Comparison of ENCODE assay signal across 22 cellular contexts in the genomic region with DNA sequence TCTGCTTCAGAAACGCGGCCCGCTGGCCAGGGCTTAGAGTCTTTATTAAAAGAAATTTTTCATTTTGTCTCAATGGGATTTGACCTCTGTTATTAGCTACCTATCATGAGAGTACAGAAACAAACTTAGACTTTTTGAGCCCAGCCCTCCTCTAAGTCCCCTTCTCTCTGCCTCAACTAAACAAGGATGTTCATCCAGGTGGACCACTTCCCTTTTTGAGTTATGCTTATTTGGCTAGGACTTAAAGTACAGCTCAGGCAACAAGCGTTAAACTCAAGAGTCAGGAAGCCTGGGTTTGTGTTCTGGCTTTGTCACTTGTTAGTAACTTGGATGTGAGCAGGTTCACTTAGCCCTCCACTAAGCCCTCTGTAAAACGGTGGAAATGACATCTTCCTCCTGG.
DNase-seq lines count a peak whose midpoint lies in the region; ATAC-seq, FAIRE-seq and TF ChIP-seq lines count a peak whose summit lies in the region.
"Had no signal": no experiment of that assay in that cellular context is flagged by ENCODE, and none has a peak within 500 bp of the region (broad histone marks: within the 10 kb centered on the region; RNA-seq: fewer than 3 reads in every experiment).

No MANE protein-coding gene starts in this region.

- intact Hi-C loops in HepG2 (cut with micrococcal nuclease; ENCODE audit: unreplicated experiment), result no loop called here

- no peak for FAIRE-seq in HepG2 (lab: Jason Lieb, UNC)
- FAIRE-seq: bronchial epithelial cell, GM19239, TTC549 had no signal

- no peaks in the 10 kb centered on the region for H3K9me3 Mint-ChIP-seq in activated T-cell treated with anti-CD3 and anti-CD28 coated beads, Interleukin-2, amount 50 U/mL, for 24 hours
- H3K9me3 Mint-ChIP-seq in effector memory CD8-positive, alpha-beta T cell, result no peaks in the 10 kb centered on the region
- H3K9me3 Mint-ChIP-seq: activated naive CD4-positive, alpha-beta T cell treated with anti-CD3 and anti-CD28 coated beads, Interleukin-2, amount 50 U/mL, for 24 hours had no signal

- H3K9me3 ChIP-seq in osteoblast (ENCODE audit: low read depth, low read length) (no peaks in the 10 kb centered on the region), tibial nerve (no peaks in the 10 kb centered on the region), HepG2 (ENCODE audit: low read length) (no peaks in the 10 kb centered on the region)
- H3K9me3 ChIP-seq: Peyer's patch had no signal

- TF ChIP-seq EP300 in tibial nerve (IDR thresholded peaks at IDR 0.05), result no peak
- TF ChIP-seq EP300 in HepG2 (IDR thresholded peaks at IDR 0.05; ENCODE audit: low read depth in 2 of 2, low read length in 2 of 2), result no peak
- TF ChIP-seq EP300 in HepG2 (CRISPR knock-in tag; IDR thresholded peaks at IDR 0.05; ENCODE audit: borderline replicate concordance), result no peak

- CTCF ChIA-PET in HepG2 (lab: Yijun Ruan, JAX; ENCODE audit: low intra/inter-chr PET ratio, low total read pairs), result no interaction called here

- no peak for ATAC-seq in effector memory CD8-positive, alpha-beta T cell (replicated peaks)
- ATAC-seq in HepG2, result no peak

- no peaks in the 10 kb centered on the region for H3K79me2 ChIP-seq in osteoblast (ENCODE audit: insufficient read depth, low read length)
- peaks cover 12% of the 10 kb centered on the region for H3K79me2 ChIP-seq in HepG2 (ENCODE audit: insufficient read depth, low read length)

- H3K4me2 ChIP-seq in osteoblast (ENCODE audit: insufficient read depth, low read length) (no peak overlapping the region), HepG2 (ENCODE audit: low read depth, low read length) (no peak overlapping the region)

- no peak overlapping the region for H3K4me3 ChIP-seq in osteoblast (ENCODE audit: insufficient read depth, low read length)
- H3K4me3 ChIP-seq in tibial nerve, result no peak overlapping the region
- H3K4me3 ChIP-seq in HepG2 (replicated peaks in 1 of 3; ENCODE audit: insufficient read depth in 1 of 3, low read depth in 2 of 3, low read length in 3 of 3), result no peak overlapping the region
- H3K4me3 ChIP-seq: Peyer's patch, skin epidermis had no signal

- no peak for DNase-seq in activated T-cell treated with anti-CD3 and anti-CD28 coated beads, Interleukin-2, amount 50 U/mL, for 24 hours
- no peak for DNase-seq in activated T-cell treated with anti-CD3 and anti-CD28 coated beads, Interleukin-2, amount 50 U/mL, for 48 hours
- DNase-seq in effector memory CD8-positive, alpha-beta T cell, result no peak
- DNase-seq in osteoblast (ENCODE audit: insufficient read length, low spot score, missing footprints) (no peak), tibial nerve (ENCODE audit: low spot score in 2 of 2) (no peak), GF-D8 (lab: John Stamatoyannopoulos, UW) (no peak), NCI-H128 (lab: John Stamatoyannopoulos, UW; ENCODE audit: unreplicated experiment) (no peak), HepG2 (ENCODE audit: low spot score) (no peak)
- DNase-seq: activated CD4-positive, alpha-beta T cell treated with anti-CD3 and anti-CD28 coated beads, Interleukin-2, amount 50 U/mL, for 1 hour; H7; midbrain; NCI-H1105 treated with DMSO at 0.1 percent for 48 hours; NCI-H748 treated with DMSO at 0.1 percent for 48 hours; nucleus accumbens; Peyer's patch had no signal

- H4K20me1 ChIP-seq in osteoblast (ENCODE audit: insufficient read depth, low read length), result peaks cover 5% of the 10 kb centered on the region
- H4K20me1 ChIP-seq in HepG2 (ENCODE audit: insufficient read depth, low read length), result peaks cover 8% of the 10 kb centered on the region; the same call in 1 of the 2 replicates

- no peak for TF ChIP-seq RAD21 in HepG2 (CRISPR knock-in tag; IDR thresholded peaks at IDR 0.05)

- peaks cover 63% of the 10 kb centered on the region for H3K4me1 Mint-ChIP-seq in activated T-cell treated with anti-CD3 and anti-CD28 coated beads, Interleukin-2, amount 50 U/mL, for 24 hours (ENCODE audit: low read depth)
- H3K4me1 Mint-ChIP-seq in effector memory CD8-positive, alpha-beta T cell (ENCODE audit: low read depth in 2 of 2), result peaks cover 58 to 67% of the 10 kb centered on the region in 2 donors

- TF ChIP-seq POLR2A in tibial nerve (IDR thresholded peaks at IDR 0.05), result no peak
- TF ChIP-seq POLR2A in HepG2 (IDR thresholded peaks at IDR 0.05; ENCODE audit: insufficient read depth in 1 of 2, low read depth in 2 of 2, low read length in 2 of 2), result no peak

- H3K4me1 ChIP-seq in osteoblast (ENCODE audit: insufficient read depth, low read length) (peaks cover 44% of the 10 kb centered on the region), tibial nerve (peaks cover 0 to 76% (median 26%) of the 10 kb centered on the region in 4 donors), HepG2 (ENCODE audit: insufficient read depth, low read length) (peaks cover 33% of the 10 kb centered on the region)

- no peak overlapping the region for H3K4me3 Mint-ChIP-seq in activated T-cell treated with anti-CD3 and anti-CD28 coated beads, Interleukin-2, amount 50 U/mL, for 24 hours
- H3K4me3 Mint-ChIP-seq in effector memory CD8-positive, alpha-beta T cell, result peak overlapping the region; percentile 46 to 75
- H3K4me3 Mint-ChIP-seq: activated naive CD4-positive, alpha-beta T cell treated with anti-CD3 and anti-CD28 coated beads, Interleukin-2, amount 50 U/mL, for 24 hours; type B pancreatic cell had no signal

- H2AFZ ChIP-seq in osteoblast (ENCODE audit: low read length) (no peak overlapping the region), HepG2 (ENCODE audit: low read length) (no peak overlapping the region)

- in situ Hi-C loops in HepG2 (cut with HindIII; ENCODE audit: extremely low pct_ligation_motif_present, low pct_unique_long_range_greater_than_20kb), result no loop called here

- H3K27me3 ChIP-seq in osteoblast (ENCODE audit: insufficient read depth, low read length) (no peaks in the 10 kb centered on the region), tibial nerve (no peaks in the 10 kb centered on the region), HepG2 (ENCODE audit: control insufficient read depth in 1 of 2, insufficient read depth in 2 of 2, low read length in 2 of 2) (no peaks in the 10 kb centered on the region)
- H3K27me3 ChIP-seq: Peyer's patch had no signal

- peak overlapping the region; percentile 85 for H3K27ac Mint-ChIP-seq in activated T-cell treated with anti-CD3 and anti-CD28 coated beads, Interleukin-2, amount 50 U/mL, for 24 hours
- peak overlapping the region; percentile 82 to 90 for H3K27ac Mint-ChIP-seq in effector memory CD8-positive, alpha-beta T cell
- H3K27ac Mint-ChIP-seq: type B pancreatic cell had no signal

- H3K9ac ChIP-seq in HepG2 (ENCODE audit: insufficient read depth, low read depth, low read length), result no peak overlapping the region

- TF ChIP-seq CTCF in osteoblast (IDR thresholded peaks at IDR 0.05; ENCODE audit: extremely low read depth, low read depth, low read length) (no peak), tibial nerve (IDR thresholded peaks at IDR 0.05) (no peak), HepG2 (CRISPR knock-in tag; IDR thresholded peaks at IDR 0.05) (no peak)

- peaks cover 45% of the 10 kb centered on the region for H3K36me3 Mint-ChIP-seq in activated T-cell treated with anti-CD3 and anti-CD28 coated beads, Interleukin-2, amount 50 U/mL, for 24 hours (ENCODE audit: low read depth)
- peaks cover 30% of the 10 kb centered on the region for H3K36me3 Mint-ChIP-seq in effector memory CD8-positive, alpha-beta T cell (ENCODE audit: insufficient read depth)

- POLR2A ChIA-PET in HepG2 (lab: Yijun Ruan, JAX), result no interaction called here

- H3K27ac ChIP-seq in osteoblast (ENCODE audit: low read depth, low read length), result peak overlapping the region; percentile 85
- peak overlapping the region; percentile 27 to 80 (median 54) for H3K27ac ChIP-seq in tibial nerve
- no peak overlapping the region for H3K27ac ChIP-seq in HepG2 (ENCODE audit: extremely low read length, insufficient read depth, low read length)
- H3K27ac ChIP-seq: 22Rv1 had no signal

- H3K27me3 Mint-ChIP-seq in activated T-cell treated with anti-CD3 and anti-CD28 coated beads, Interleukin-2, amount 50 U/mL, for 24 hours, result no peaks in the 10 kb centered on the region
- H3K27me3 Mint-ChIP-seq in effector memory CD8-positive, alpha-beta T cell, result no peaks in the 10 kb centered on the region
- H3K27me3 Mint-ChIP-seq: activated naive CD4-positive, alpha-beta T cell treated with anti-CD3 and anti-CD28 coated beads, Interleukin-2, amount 50 U/mL, for 24 hours; type B pancreatic cell had no signal

- no peaks in the 10 kb centered on the region for H3K36me3 ChIP-seq in osteoblast (ENCODE audit: insufficient read depth, low read length)
- H3K36me3 ChIP-seq in tibial nerve, result peaks cover 0 to 31% (median 0%) of the 10 kb centered on the region in 3 donors
- peaks cover 27 to 84% of the 10 kb centered on the region in 2 experiments for H3K36me3 ChIP-seq in HepG2 (replicated peaks in 1 of 2; ENCODE audit: control insufficient read depth in 1 of 2, insufficient read depth in 2 of 2, low read length in 2 of 2)
- H3K36me3 ChIP-seq: Peyer's patch had no signal

- 14 to 21% methylated on average over 5 of the region's 5 CpGs for WGBS in tibial nerve, 2 donors
- 55% methylated on average over 5 of the region's 5 CpGs for WGBS in HepG2 (ENCODE audit: low lambda C conversion rate)

- BruUV-seq in HepG2 (replicated peaks; lab: Mats Ljungman, UMichigan), result no TSS peak

TF ChIP-seq in HepG2, 621 proteins besides CTCF, POLR2A, EP300 and RAD21 (continues in another document):
- no peak for TF ChIP-seq ZNF24 (IDR thresholded peaks at IDR 0.05)
- TF ChIP-seq, protein P1, sequence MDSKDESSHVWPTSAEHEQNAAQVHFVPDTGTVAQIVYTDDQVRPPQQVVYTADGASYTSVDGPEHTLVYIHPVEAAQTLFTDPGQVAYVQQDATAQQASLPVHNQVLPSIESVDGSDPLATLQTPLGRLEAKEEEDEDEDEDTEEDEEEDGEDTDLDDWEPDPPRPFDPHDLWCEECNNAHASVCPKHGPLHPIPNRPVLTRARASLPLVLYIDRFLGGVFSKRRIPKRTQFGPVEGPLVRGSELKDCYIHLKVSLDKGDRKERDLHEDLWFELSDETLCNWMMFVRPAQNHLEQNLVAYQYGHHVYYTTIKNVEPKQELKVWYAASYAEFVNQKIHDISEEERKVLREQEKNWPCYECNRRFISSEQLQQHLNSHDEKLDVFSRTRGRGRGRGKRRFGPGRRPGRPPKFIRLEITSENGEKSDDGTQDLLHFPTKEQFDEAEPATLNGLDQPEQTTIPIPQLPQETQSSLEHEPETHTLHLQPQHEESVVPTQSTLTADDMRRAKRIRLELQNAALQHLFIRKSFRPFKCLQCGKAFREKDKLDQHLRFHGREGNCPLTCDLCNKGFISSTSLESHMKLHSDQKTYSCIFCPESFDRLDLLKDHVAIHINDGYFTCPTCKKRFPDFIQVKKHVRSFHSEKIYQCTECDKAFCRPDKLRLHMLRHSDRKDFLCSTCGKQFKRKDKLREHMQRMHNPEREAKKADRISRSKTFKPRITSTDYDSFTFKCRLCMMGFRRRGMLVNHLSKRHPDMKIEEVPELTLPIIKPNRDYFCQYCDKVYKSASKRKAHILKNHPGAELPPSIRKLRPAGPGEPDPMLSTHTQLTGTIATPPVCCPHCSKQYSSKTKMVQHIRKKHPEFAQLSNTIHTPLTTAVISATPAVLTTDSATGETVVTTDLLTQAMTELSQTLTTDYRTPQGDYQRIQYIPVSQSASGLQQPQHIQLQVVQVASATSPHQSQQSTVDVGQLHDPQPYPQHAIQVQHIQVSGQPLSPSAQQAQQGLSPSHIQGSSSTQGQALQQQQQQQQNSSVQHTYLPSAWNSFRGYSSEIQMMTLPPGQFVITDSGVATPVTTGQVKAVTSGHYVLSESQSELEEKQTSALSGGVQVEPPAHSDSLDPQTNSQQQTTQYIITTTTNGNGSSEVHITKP (CRISPR knock-in tag; IDR thresholded peaks at IDR 0.05; ENCODE audit: low read depth), result no peak
